14 cellular contexts compared by ENCODE assay signal in the genomic region with DNA sequence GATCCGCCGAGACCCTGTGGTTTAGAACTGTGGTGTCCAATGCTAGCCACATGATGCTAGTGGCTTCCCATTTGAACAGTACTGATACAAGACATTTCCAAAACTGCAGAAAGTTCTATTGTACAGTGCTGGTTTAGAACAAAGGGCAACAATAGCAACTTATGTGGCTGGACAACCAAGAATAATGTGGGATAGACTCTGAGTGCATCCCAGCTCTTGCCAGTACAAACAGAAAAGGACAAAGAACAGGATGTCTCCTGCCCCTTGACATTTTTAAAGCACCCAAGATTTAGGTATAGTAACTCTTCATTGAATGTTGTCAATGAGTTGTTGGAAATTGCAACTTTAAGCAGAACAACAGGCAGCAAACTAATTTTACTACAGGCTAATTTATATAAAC.
A peak's percentile ranks its signal among the peaks of the same experiment; 100 is the strongest.
DNase-seq lines count a peak whose midpoint lies in the region; ATAC-seq and TF ChIP-seq lines count a peak whose summit lies in the region.
"Had no signal": no experiment of that assay in that cellular context is flagged by ENCODE, and none has a peak within 500 bp of the region (broad histone marks: within the 10 kb centered on the region; RNA-seq: fewer than 3 reads in every experiment).

No MANE protein-coding gene starts in this region.

- H3K4me1 ChIP-seq in left ventricle myocardium inferior: peaks cover 36% of the 10 kb centered on the region
- H3K4me1 ChIP-seq in right atrium auricular region: peaks cover 0 to 34% of the 10 kb centered on the region in 2 donors
- peaks cover 2 to 14% of the 10 kb centered on the region in 2 donors for H3K4me1 ChIP-seq in ascending aorta
- peaks cover 0 to 37% (median 11%) of the 10 kb centered on the region in 4 donors for H3K4me1 ChIP-seq in tibial artery
- H3K4me1 ChIP-seq: BLaER1 treated with 17β-estradiol and CSF1 and Interleukin-3, amounts not matched to agents 10 nM and 100 nM; HAP-1 had no signal

- no peaks in the 10 kb centered on the region for H3K27me3 ChIP-seq in left ventricle myocardium inferior (ENCODE audit: low read depth)
- H3K27me3 ChIP-seq in right atrium auricular region: no peaks in the 10 kb centered on the region
- no peaks in the 10 kb centered on the region for H3K27me3 ChIP-seq in ascending aorta
- no peaks in the 10 kb centered on the region for H3K27me3 ChIP-seq in tibial artery
- H3K27me3 ChIP-seq: BLaER1 treated with 17β-estradiol and CSF1 and Interleukin-3, amounts not matched to agents 10 nM and 100 nM had no signal

- intact Hi-C loops in left ventricle myocardium inferior (cut with micrococcal nuclease) (no loop called here), ascending aorta (cut with DNase I) (loop anchor here (2.0 to 10.0 kb wide), 3 partner anchors 29 to 1329 kb away; no protein-coding TSS in a partner anchor), tibial artery (cut with DNase I; ENCODE audit: low total_unique reads) (no loop called here)

- H3K4me3 ChIP-seq in left ventricle myocardium inferior: no peak overlapping the region
- H3K4me3 ChIP-seq in right atrium auricular region: no peak overlapping the region
- no peak overlapping the region for H3K4me3 ChIP-seq in ascending aorta
- H3K4me3 ChIP-seq in tibial artery: no peak overlapping the region
- H3K4me3 ChIP-seq: BLaER1 treated with 17β-estradiol and CSF1 and Interleukin-3, amounts not matched to agents 10 nM and 100 nM; GM12878; HAP-1 had no signal

- H3K36me3 ChIP-seq in left ventricle myocardium inferior: no peaks in the 10 kb centered on the region
- H3K36me3 ChIP-seq in right atrium auricular region: no peaks in the 10 kb centered on the region
- no peaks in the 10 kb centered on the region for H3K36me3 ChIP-seq in ascending aorta
- H3K36me3 ChIP-seq in tibial artery: no peaks in the 10 kb centered on the region
- H3K36me3 ChIP-seq: HAP-1 had no signal

- H3K9me3 ChIP-seq in left ventricle myocardium inferior (replicated peaks): peaks cover 8% of the 10 kb centered on the region
- no peaks in the 10 kb centered on the region for H3K9me3 ChIP-seq in right atrium auricular region
- H3K9me3 ChIP-seq in ascending aorta: no peaks in the 10 kb centered on the region
- no peaks in the 10 kb centered on the region for H3K9me3 ChIP-seq in tibial artery
- H3K9me3 ChIP-seq: HAP-1 had no signal

- ATAC-seq in stimulated activated naive CD8-positive, alpha-beta T cell treated with anti-CD3 and anti-CD28 coated beads, Interleukin-15, Interleukin-2, amounts not matched to agents 100 U/mL and 50 U/mL, for 24 hours: no peak
- ATAC-seq: CD8-positive, alpha-beta T cell; GM12878; HepG2 had no signal

- H3K27ac ChIP-seq in left ventricle myocardium inferior (replicated peaks) (peak overlapping the region; percentile 76), right atrium auricular region (no peak overlapping the region), ascending aorta (peak overlapping the region; percentile 80 to 85), tibial artery (peak overlapping the region; percentile 3 to 82)
- H3K27ac ChIP-seq: BLaER1 treated with 17β-estradiol and CSF1 and Interleukin-3, amounts not matched to agents 10 nM and 100 nM had no signal

- TF ChIP-seq CTCF in left ventricle myocardium inferior (IDR thresholded peaks at IDR 0.05; ENCODE audit: borderline replicate concordance) (no peak), right atrium auricular region (IDR thresholded peaks at IDR 0.05) (no peak), ascending aorta (IDR thresholded peaks at IDR 0.05) (no peak), tibial artery (IDR thresholded peaks at IDR 0.05) (no peak)

- DNase-seq in left ventricle myocardium inferior (no peak), right atrium auricular region (ENCODE audit: low spot score) (no peak), ascending aorta (ENCODE audit: low spot score in 2 of 2) (no peak), renal cortical epithelial cell (ENCODE audit: low read depth) (peak; percentile 33), tibial artery (no peak), SK-N-DZ (ENCODE audit: low spot score) (no peak)
- DNase-seq in stimulated activated naive CD8-positive, alpha-beta T cell treated with anti-CD3 and anti-CD28 coated beads, Interleukin-15, Interleukin-2, amounts not matched to agents 100 U/mL and 50 U/mL, for 24 hours: no peak
- DNase-seq: Calu3; CD8-positive, alpha-beta T cell; DMS79 treated with DMSO at 0.1 percent for 48 hours had no signal

Comparison
In these comparisons a context has a peak if more than half of its experiments do, and no peak if none do; other contexts are left out.
1. H3K27ac ChIP-seq: peak in left ventricle myocardium inferior (single experiment), ascending aorta (2 of 2) and tibial artery (2 of 2); none in right atrium auricular region (0 of 2).